Comparison of ENCODE assay signal across 1 cellular context in genomic region chr1:19762175-19762779, GRCh38.
A peak's percentile ranks its signal among the peaks of the same experiment; 100 is the strongest.
TF ChIP-seq lines count a peak whose summit lies in the region.

No MANE protein-coding gene starts in this region.

TF ChIP-seq in HepG2, 621 proteins besides CTCF, POLR2A, EP300 and RAD21:
- TF ChIP-seq SOX5 (CRISPR knock-in tag; IDR thresholded peaks at IDR 0.05; ENCODE audit: borderline replicate concordance) = no peak
- peak; percentile 62 for TF ChIP-seq XRCC5 (optimal IDR thresholded peaks at IDR 0.05; ENCODE audit: low read length)
- peak; percentile 66 for TF ChIP-seq SMC3 (IDR thresholded peaks at IDR 0.05; ENCODE audit: low read length)
- no peak for TF ChIP-seq KAT8 (CRISPR knock-in tag; IDR thresholded peaks at IDR 0.05)
- no peak for TF ChIP-seq GFI1 (CRISPR knock-in tag; IDR thresholded peaks at IDR 0.05; ENCODE audit: borderline replicate concordance)
- TF ChIP-seq CREB3 (CRISPR knock-in tag; IDR thresholded peaks at IDR 0.05) = no peak
- 0 out of 2 replicates have a peak, but pooled peaks have one; percentile 29 for TF ChIP-seq PATZ1 (CRISPR knock-in tag; IDR thresholded peaks at IDR 0.05)
- TF ChIP-seq ATRX (CRISPR knock-in tag; IDR thresholded peaks at IDR 0.05; ENCODE audit: borderline replicate concordance) = no peak
- peak; percentile 81 for TF ChIP-seq STAG1 (CRISPR knock-in tag; IDR thresholded peaks at IDR 0.05)
- TF ChIP-seq RFX3 (CRISPR knock-in tag; IDR thresholded peaks at IDR 0.05) = no peak
- TF ChIP-seq MZF1 (CRISPR knock-in tag; IDR thresholded peaks at IDR 0.05; ENCODE audit: borderline replicate concordance) = no peak
